8 cellular contexts compared by ENCODE assay signal in the genomic region with DNA sequence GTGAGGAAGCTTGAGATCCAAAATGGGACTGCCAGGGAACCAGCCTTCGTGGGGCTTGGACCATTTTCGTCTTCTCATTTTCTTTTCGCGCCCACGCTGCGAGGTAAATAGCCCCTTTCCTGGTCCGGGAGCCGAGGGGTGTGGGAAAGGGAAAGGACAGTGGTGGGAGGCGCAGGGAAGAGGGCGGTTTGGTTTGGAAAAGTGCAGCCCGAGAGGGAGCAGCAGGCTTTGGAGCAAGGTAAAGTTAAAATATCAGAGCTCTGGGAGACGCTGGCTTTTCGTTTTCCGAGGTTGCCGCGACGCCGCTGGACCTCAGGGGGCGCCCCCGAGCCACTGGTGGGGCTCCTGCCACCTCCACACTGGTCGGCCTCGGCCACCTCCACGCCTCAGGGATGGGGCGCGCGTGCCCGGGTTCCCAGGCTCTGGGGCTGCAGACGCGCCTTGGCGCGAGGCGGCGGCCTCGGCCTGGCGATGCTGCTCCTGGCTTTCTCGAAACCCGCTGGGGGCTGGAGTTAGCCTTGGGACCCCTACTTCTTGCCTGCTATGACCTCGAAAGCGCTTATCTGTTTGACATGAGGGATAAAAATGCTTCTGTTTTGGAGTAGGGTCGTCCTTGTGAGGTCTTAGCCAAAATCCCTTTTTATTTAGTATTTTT. TPM values are rescaled to one million over a fixed set of nuclear protein-coding genes. Genes with fewer than 3 reads are reported as not detected.
DNase-seq lines count a peak whose midpoint lies in the region; ATAC-seq and TF ChIP-seq lines count a peak whose summit lies in the region.

No MANE protein-coding gene starts in this region.

- H3K4me1 ChIP-seq in MM.1S (ENCODE audit: low read length), result no peaks in the 10 kb centered on the region
- H3K4me1 ChIP-seq in ectodermal cell (ENCODE audit: control insufficient read depth, insufficient read depth, low read length), result no peaks in the 10 kb centered on the region

- no peak overlapping the region for H2AFZ ChIP-seq in MM.1S (ENCODE audit: low read length)

- H3K36me3 ChIP-seq in MM.1S (replicated peaks; ENCODE audit: insufficient read depth, low read length), result no peaks in the 10 kb centered on the region
- no peaks in the 10 kb centered on the region for H3K36me3 ChIP-seq in ectodermal cell (ENCODE audit: control insufficient read depth, insufficient read depth, low read length)

- no peak for TF ChIP-seq POLR2A in lower leg skin (IDR thresholded peaks at IDR 0.05)

- DNase-seq in DMS153 treated with DMSO at 0.1 percent for 48 hours (lab: John Stamatoyannopoulos, UW; ENCODE audit: unreplicated experiment), result peak; percentile 26
- no peak for DNase-seq in MM.1S
- peak; percentile 62 to 96 for DNase-seq in lower leg skin (ENCODE audit: low spot score in 2 of 2)
- peak; percentile 58 for DNase-seq in superior temporal gyrus (ENCODE audit: extremely low spot score)

- TF ChIP-seq CTCF in MM.1S (IDR thresholded peaks at IDR 0.05; ENCODE audit: low read length) (peak; percentile 41), lower leg skin (IDR thresholded peaks at IDR 0.05) (no peak)

- peaks cover 54% of the 10 kb centered on the region for H3K79me2 ChIP-seq in MM.1S (ENCODE audit: low read length)

- 2 to 3% methylated on average over 40 of the region's 40 CpGs for WGBS in ectodermal cell, 2 experiments
- WGBS in lower leg skin, 2 donors, result 14 to 16% methylated on average over 34 to 40 of the region's 40 CpGs

- H3K9me3 ChIP-seq in MM.1S (replicated peaks; ENCODE audit: insufficient read depth, low read length), result no peaks in the 10 kb centered on the region
- H3K9me3 ChIP-seq in ectodermal cell (ENCODE audit: control insufficient read depth, low read length), result no peaks in the 10 kb centered on the region

- no peaks in the 10 kb centered on the region for H4K20me1 ChIP-seq in MM.1S (ENCODE audit: insufficient read depth, low read length)

- H3F3A ChIP-seq in MM.1S (ENCODE audit: insufficient read depth, low read length), result peaks cover 13% of the 10 kb centered on the region

- no peak overlapping the region for H3K9ac ChIP-seq in MM.1S (ENCODE audit: low read length)

- ATAC-seq in HG02938 (IDR thresholded peaks at IDR 0.05; ENCODE audit: unreplicated experiment) (no peak), GM18861 (IDR thresholded peaks at IDR 0.05; ENCODE audit: unreplicated experiment) (no peak), HG03571 (IDR thresholded peaks at IDR 0.05; ENCODE audit: unreplicated experiment) (no peak)

- H3K27me3 ChIP-seq in MM.1S (replicated peaks; ENCODE audit: insufficient read depth, low read length) (no peaks in the 10 kb centered on the region), ectodermal cell (ENCODE audit: control insufficient read depth, insufficient read depth, low read length, poor library complexity, severe bottlenecking) (peaks cover 10% of the 10 kb centered on the region)

- H3K4me3 ChIP-seq in MM.1S (ENCODE audit: low read length) (peak overlapping the region; percentile 93; the same call in 1 of the 2 replicates), ectodermal cell (ENCODE audit: insufficient read depth, low read depth, low read length) (peak overlapping the region; percentile 92), lower leg skin (ENCODE audit: low read depth, poor library complexity, severe bottlenecking) (peak overlapping the region; percentile 82)

- H3K27ac ChIP-seq in MM.1S (ENCODE audit: low read length) (no peak overlapping the region), ectodermal cell (ENCODE audit: insufficient read depth, low read depth, low read length, poor library complexity, severe bottlenecking) (no peak overlapping the region)

- peak overlapping the region; percentile 90 for H3K4me2 ChIP-seq in MM.1S (ENCODE audit: low read depth, low read length)

- H3K9me2 ChIP-seq in MM.1S (replicated peaks; ENCODE audit: insufficient read depth, low read length), result no peaks in the 10 kb centered on the region

- intact Hi-C loops in lower leg skin (cut with DNase I; ENCODE audit: low total_unique reads), result no loop called here

RNA-seq across cellular contexts. Expression of gene PTPRG, which starts 3.2 kb away (rescaled TPM):
- polyA plus RNA-seq in ectodermal cell (2013, experiment 1 of 4), result 32.2 TPM
- polyA plus RNA-seq in ectodermal cell (2013, experiment 2 of 4), result 35.1 TPM
- 27.4 TPM for polyA plus RNA-seq in ectodermal cell (2013, experiment 3 of 4)
- 31.3 TPM for polyA plus RNA-seq in ectodermal cell (2013, experiment 4 of 4)
- total RNA-seq in lower leg skin, result 10 to 100 TPM in 3 of 4 donors, 1 to 10 TPM in 1; 8.4 to 37.3 (median 14.9) TPM
